Comparison of ENCODE assay signal across 8 cellular contexts in genomic region chr16:1677942-1678499, GRCh38. TPM values are rescaled to one million over a fixed set of nuclear protein-coding genes. Genes with fewer than 3 reads are reported as not detected.
A peak's percentile ranks its signal among the peaks of the same experiment; 100 is the strongest.
DNase-seq lines count a peak whose midpoint lies in the region; ATAC-seq and TF ChIP-seq lines count a peak whose summit lies in the region.

JPT2 (plus strand) TSS chr16:1678279; CDS start chr16:1678313, 34 bp downstream.

- intact Hi-C loops in right lobe of liver (cut with DNase I): no loop called here

- 0% methylated on average over 31 of the region's 79 CpGs for WGBS in right lobe of liver (ENCODE audit: insufficient coverage, low coverage, low lambda C conversion rate, missing lambda C conversion rate)

- peak; percentile 96 for ATAC-seq in GM19372 (IDR thresholded peaks at IDR 0.05; ENCODE audit: low read depth, unreplicated experiment)
- ATAC-seq in HG03558 (IDR thresholded peaks at IDR 0.05; ENCODE audit: extremely low read depth, unreplicated experiment): peak; percentile 86
- peak; percentile 93 to 98 (median 98) for ATAC-seq in right lobe of liver

- H3K4me3 ChIP-seq in right lobe of liver: peak within 1 kb of the TSS; percentile 73 to 84 (median 78)

- peak in 2 of 4 donors; percentile 5 to 13 for TF ChIP-seq CTCF in right lobe of liver (IDR thresholded peaks at IDR 0.05)

- H3K27me3 ChIP-seq in right lobe of liver: no peaks in the 10 kb centered on the region

- DNase-seq in C1 segment of cervical spinal cord (lab: John Stamatoyannopoulos, UW) (peak; percentile 37 to 96 (median 81)), NCI-H748 treated with DMSO at 0.1 percent for 48 hours (lab: John Stamatoyannopoulos, UW) (peak; percentile 79), dermis microvascular lymphatic vessel endothelial cell (ENCODE audit: low read depth in 2 of 2) (peak; percentile 91 to 98), right lobe of liver (peak; percentile 98 to 99 (median 98))
- peak; percentile 91 to 93 for DNase-seq in activated CD4-positive, alpha-beta T cell treated with anti-CD3 and anti-CD28 coated beads, Interleukin-2, amount 50 U/mL, for 24 hours (ENCODE audit: low read depth in 1 of 2, low spot score in 1 of 2)
- DNase-seq in stimulated activated CD4-positive, alpha-beta T cell treated with anti-CD3 and anti-CD28 coated beads, Interleukin-4, amount 100 ng/mL, for 24 hours: peak; percentile 96

- peaks cover 0 to 8% (median 3%) of the 10 kb centered on the region in 4 donors for H3K4me1 ChIP-seq in right lobe of liver

- peaks cover 0 to 17% (median 0%) of the 10 kb centered on the region in 4 donors for H3K36me3 ChIP-seq in right lobe of liver

- TF ChIP-seq POLR2A in right lobe of liver (IDR thresholded peaks at IDR 0.05): peak; percentile 60

- H3K9me3 ChIP-seq in right lobe of liver: no peaks in the 10 kb centered on the region

- H3K27ac ChIP-seq in right lobe of liver: peak within 1 kb of the TSS in 1 of 3 donors; percentile 40

RNA-seq across cellular contexts. Expression of gene JPT2, which starts in this region (rescaled TPM):
- total RNA-seq in dermis microvascular lymphatic vessel endothelial cell (42.5 and 56.1 TPM in 2 replicates), right lobe of liver (10 to 100 TPM; 31.0 to 47.7 (median 38.7) TPM)
